In the genomic region with DNA sequence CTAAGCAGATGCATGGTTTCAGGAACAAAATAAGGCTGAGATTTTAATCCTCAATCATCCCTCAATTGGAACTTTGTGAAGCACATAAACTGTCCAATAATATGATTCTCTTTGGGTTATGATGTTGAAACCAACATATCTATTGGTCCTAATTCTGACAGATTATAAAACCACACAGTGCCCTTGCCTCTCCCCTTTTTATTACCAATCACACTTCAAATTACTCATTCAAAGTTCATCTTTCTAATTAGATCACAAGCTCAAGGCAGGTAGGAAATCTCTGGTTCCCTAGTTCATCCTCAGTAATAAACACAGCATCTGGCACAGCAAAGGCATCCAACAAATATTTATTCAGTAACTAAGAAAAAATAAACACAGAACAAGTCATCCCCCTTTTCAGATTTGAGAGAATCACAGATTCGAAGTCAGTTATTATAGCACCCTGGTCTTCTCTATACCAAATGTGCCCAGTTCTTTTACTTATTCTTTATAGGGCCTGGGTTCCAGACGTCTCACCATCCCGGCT, we compare ENCODE assay signal across 25 cellular contexts.
"Had no signal": no experiment of that assay in that cellular context is flagged by ENCODE, and none has a peak within 500 bp of the region (broad histone marks: within the 10 kb centered on the region; RNA-seq: fewer than 3 reads in every experiment).

No MANE protein-coding gene starts in this region.

- H3K79me2 ChIP-seq: hepatocyte had no signal

- H3K27me3 Mint-ChIP-seq: central memory CD8-positive, alpha-beta T cell had no signal

- ATAC-seq: foreskin keratinocyte; gastroesophageal sphincter; natural killer cell; stimulated activated naive CD8-positive, alpha-beta T cell treated with anti-CD3 and anti-CD28 coated beads, Interleukin-15, amount 100 ng/mL, for 72 hours had no signal

- FAIRE-seq: endothelial cell of umbilical vein, kidney had no signal

- H3K36me3 ChIP-seq: colonic mucosa, esophagus muscularis mucosa, gastroesophageal sphincter, heart left ventricle, left lung, lower lobe of right lung, neural progenitor cell, prostate gland, right atrium auricular region, suprapubic skin had no signal

- H3K27me3 ChIP-seq: colonic mucosa, esophagus muscularis mucosa, foreskin keratinocyte, gastroesophageal sphincter, heart left ventricle, hepatocyte, left lung, neural progenitor cell, right atrium auricular region had no signal

- H3K9ac ChIP-seq: neural progenitor cell had no signal

- H3K27ac Mint-ChIP-seq: dendritic cell treated with granulocyte-macrophage colony-stimulating factor and Interleukin-4, amounts not matched to agents 40 ng/mL and 50 ng/mL, for 4 days; natural killer cell; neural progenitor cell; stimulated activated naive CD8-positive, alpha-beta T cell treated with anti-CD3 and anti-CD28 coated beads, Interleukin-15, amount 100 ng/mL, for 72 hours had no signal

- H2AFZ ChIP-seq: hepatocyte, neural progenitor cell had no signal

- H3K4me2 ChIP-seq: hepatocyte, neural progenitor cell had no signal

- H3K27ac ChIP-seq: colonic mucosa, esophagus muscularis mucosa, foreskin keratinocyte, hepatocyte, lower lobe of right lung, neural progenitor cell, skin epidermis, suprapubic skin had no signal

- H3K9me3 Mint-ChIP-seq: dendritic cell treated with granulocyte-macrophage colony-stimulating factor and Interleukin-4, amounts not matched to agents 40 ng/mL and 50 ng/mL, for 4 days; stimulated activated naive CD8-positive, alpha-beta T cell treated with anti-CD3 and anti-CD28 coated beads, Interleukin-15, amount 100 ng/mL, for 72 hours had no signal

- H3K4me1 ChIP-seq: colonic mucosa, foreskin keratinocyte, lower lobe of right lung, right atrium auricular region, suprapubic skin had no signal

- H3K4me3 Mint-ChIP-seq: central memory CD8-positive, alpha-beta T cell; dendritic cell treated with granulocyte-macrophage colony-stimulating factor and Interleukin-4, amounts not matched to agents 40 ng/mL and 50 ng/mL, for 4 days; natural killer cell; neural progenitor cell; stimulated activated naive CD8-positive, alpha-beta T cell treated with anti-CD3 and anti-CD28 coated beads, Interleukin-15, amount 100 ng/mL, for 72 hours had no signal

- H3K9me3 ChIP-seq: colonic mucosa, esophagus muscularis mucosa, gastroesophageal sphincter, left lung, lower lobe of right lung, prostate gland, right atrium auricular region, suprapubic skin had no signal

- H3K4me3 ChIP-seq: colonic mucosa, esophagus muscularis mucosa, gastroesophageal sphincter, heart left ventricle, hepatocyte, left lung, lower lobe of right lung, neural progenitor cell, prostate gland, right atrium auricular region, skin epidermis, suprapubic skin had no signal

- H3K36me3 Mint-ChIP-seq: natural killer cell, neural progenitor cell had no signal

- DNase-seq: colonic mucosa; effector CD8-positive, alpha-beta T cell; foreskin keratinocyte; kidney; left lung; lower lobe of right lung; natural killer cell; stimulated activated CD4-positive, alpha-beta T cell treated with anti-CD3 and anti-CD28 coated beads, Interleukin-12 subunit alpha, Interleukin-12 subunit beta, amount 100 ng/mL, for 4 hours; stimulated activated CD4-positive, alpha-beta T cell treated with anti-CD3 and anti-CD28 coated beads, Interleukin-1b, Interleukin-23, amount 100 ng/mL, for 48 hours; stimulated activated CD4-positive, alpha-beta T cell treated with anti-CD3 and anti-CD28 coated beads, Interleukin-4, amount 100 ng/mL, for 1 hour; stimulated activated CD8-positive, alpha-beta memory T cell treated with anti-CD3 and anti-CD28 coated beads, Interleukin-4, amount 100 ng/mL, for 48 hours; stimulated activated naive CD4-positive, alpha-beta T cell; stimulated activated naive CD8-positive, alpha-beta T cell treated with anti-CD3 and anti-CD28 coated beads, Interleukin-15, amount 100 ng/mL, for 72 hours had no signal

- H3K4me1 Mint-ChIP-seq: central memory CD8-positive, alpha-beta T cell; natural killer cell; stimulated activated naive CD8-positive, alpha-beta T cell treated with anti-CD3 and anti-CD28 coated beads, Interleukin-15, amount 100 ng/mL, for 72 hours had no signal
